13 cellular contexts compared by ENCODE assay signal in the genomic region with DNA sequence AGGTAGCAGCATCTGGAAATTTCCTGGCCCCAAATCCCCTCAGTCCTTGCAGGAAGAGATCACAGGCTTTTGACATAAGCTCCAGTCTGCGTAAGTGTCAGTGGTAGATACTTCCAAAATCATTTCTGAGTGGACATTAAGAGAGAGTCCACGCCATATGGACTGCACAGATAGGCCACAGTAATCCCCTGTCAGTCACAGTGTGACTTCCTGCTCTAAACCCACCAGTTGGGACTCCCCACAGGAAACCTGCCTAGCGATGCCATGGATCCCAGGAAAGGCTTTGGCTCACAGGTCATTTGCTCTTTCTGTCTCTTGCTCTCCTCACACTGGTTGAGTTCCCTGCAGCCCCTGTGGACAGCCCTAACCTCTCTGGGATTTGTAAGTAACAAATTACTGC. TPM values are rescaled to one million over a fixed set of nuclear protein-coding genes. Genes with fewer than 3 reads are reported as not detected.
A peak's percentile ranks its signal among the peaks of the same experiment; 100 is the strongest.
DNase-seq lines count a peak whose midpoint lies in the region; ATAC-seq and TF ChIP-seq lines count a peak whose summit lies in the region.
"Had no signal": no experiment of that assay in that cellular context is flagged by ENCODE, and none has a peak within 500 bp of the region (broad histone marks: within the 10 kb centered on the region; RNA-seq: fewer than 3 reads in every experiment).

No MANE protein-coding gene starts in this region.

- peak overlapping the region; percentile 0 to 59 for H3K4me3 Mint-ChIP-seq in stimulated activated naive CD8-positive, alpha-beta T cell treated with anti-CD3 and anti-CD28 coated beads, Interleukin-15, amount 100 ng/mL, for 72 hours
- peak overlapping the region; percentile 74 for H3K4me3 Mint-ChIP-seq in glutamatergic neuron (ENCODE audit: unreplicated experiment)
- H3K4me3 Mint-ChIP-seq: CD4-positive, CD25-positive, alpha-beta regulatory T cell had no signal

- no peaks in the 10 kb centered on the region for H3K27me3 Mint-ChIP-seq in stimulated activated naive CD8-positive, alpha-beta T cell treated with anti-CD3 and anti-CD28 coated beads, Interleukin-15, amount 100 ng/mL, for 72 hours
- peaks cover 13% of the 10 kb centered on the region for H3K27me3 Mint-ChIP-seq in glutamatergic neuron (ENCODE audit: unreplicated experiment)
- H3K27me3 Mint-ChIP-seq: CD4-positive, CD25-positive, alpha-beta regulatory T cell had no signal

- H3K4me1 Mint-ChIP-seq in stimulated activated naive CD8-positive, alpha-beta T cell treated with anti-CD3 and anti-CD28 coated beads, Interleukin-15, amount 100 ng/mL, for 72 hours = peaks cover 6% of the 10 kb centered on the region
- peaks cover 80% of the 10 kb centered on the region for H3K4me1 Mint-ChIP-seq in glutamatergic neuron (ENCODE audit: low read depth, unreplicated experiment)
- H3K4me1 Mint-ChIP-seq: CD4-positive, CD25-positive, alpha-beta regulatory T cell had no signal

- TF ChIP-seq CTCF in glutamatergic neuron (IDR thresholded peaks at IDR 0.05; ENCODE audit: partially characterized antibody, unreplicated experiment) = no peak

- H3K36me3 Mint-ChIP-seq in glutamatergic neuron (ENCODE audit: unreplicated experiment) = no peaks in the 10 kb centered on the region
- H3K36me3 Mint-ChIP-seq: CD4-positive, CD25-positive, alpha-beta regulatory T cell had no signal

- ATAC-seq in stimulated activated naive CD8-positive, alpha-beta T cell treated with anti-CD3 and anti-CD28 coated beads, Interleukin-15, amount 100 ng/mL, for 72 hours = no peak
- ATAC-seq in stimulated activated naive CD8-positive, alpha-beta T cell treated with anti-CD3 and anti-CD28 coated beads, Interleukin-15, Interleukin-2, amounts not matched to agents 100 U/mL and 50 U/mL, for 24 hours = no peak
- no peak for ATAC-seq in HG03175 (IDR thresholded peaks at IDR 0.05; ENCODE audit: unreplicated experiment)
- ATAC-seq: GM12878, HCT116 had no signal

- peak overlapping the region in 1 of 2 donors; percentile 28 for H3K27ac Mint-ChIP-seq in stimulated activated naive CD8-positive, alpha-beta T cell treated with anti-CD3 and anti-CD28 coated beads, Interleukin-15, amount 100 ng/mL, for 72 hours
- H3K27ac Mint-ChIP-seq in glutamatergic neuron (ENCODE audit: unreplicated experiment) = peak overlapping the region; percentile 93
- H3K27ac Mint-ChIP-seq: CD4-positive, CD25-positive, alpha-beta regulatory T cell had no signal

- DNase-seq in stimulated activated naive CD8-positive, alpha-beta T cell treated with anti-CD3 and anti-CD28 coated beads, Interleukin-15, amount 100 ng/mL, for 72 hours = no peak
- no peak for DNase-seq in stimulated activated naive CD8-positive, alpha-beta T cell treated with anti-CD3 and anti-CD28 coated beads, Interleukin-15, Interleukin-2, amounts not matched to agents 100 U/mL and 50 U/mL, for 24 hours
- DNase-seq in NCI-H82 (lab: John Stamatoyannopoulos, UW) = peak; percentile 75
- no peak for DNase-seq in glutamatergic neuron
- no peak for DNase-seq in islet precursor cell
- DNase-seq in AG20443 (ENCODE audit: low spot score) = no peak
- DNase-seq: CD4-positive, CD25-positive, alpha-beta regulatory T cell; DMS79; GM23248 had no signal

- H3K9me3 Mint-ChIP-seq in stimulated activated naive CD8-positive, alpha-beta T cell treated with anti-CD3 and anti-CD28 coated beads, Interleukin-15, amount 100 ng/mL, for 72 hours = peaks cover 5 to 15% of the 10 kb centered on the region in 2 donors
- peaks cover 25% of the 10 kb centered on the region for H3K9me3 Mint-ChIP-seq in glutamatergic neuron (ENCODE audit: unreplicated experiment)

RNA-seq across cellular contexts. Expression of a gene that starts 28.8 kb away (rescaled TPM):
- total RNA-seq in glutamatergic neuron (ENCODE audit: unreplicated experiment) = 1.4 TPM
- total RNA-seq: G401, GM12878 had no signal
